In the genomic region with DNA sequence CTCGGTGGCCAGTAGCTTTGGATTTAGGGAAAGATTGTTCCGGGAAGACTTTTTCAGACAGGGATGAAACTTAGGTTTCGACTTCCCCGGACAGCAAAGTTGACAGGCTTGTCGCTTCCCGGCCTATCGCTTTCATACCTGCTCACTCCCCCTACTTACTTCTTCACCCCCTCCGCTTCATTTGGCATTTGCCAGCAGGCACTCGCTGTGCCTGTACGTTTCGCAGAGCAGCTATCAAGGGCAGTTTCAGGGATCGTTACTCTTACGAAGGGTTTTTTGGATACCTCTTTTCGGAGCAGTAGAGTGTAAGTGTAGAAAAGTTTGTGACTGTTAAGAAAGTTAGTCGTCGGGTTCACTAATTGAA, we compare ENCODE assay signal across 8 cellular contexts. TPM values are rescaled to one million over a fixed set of nuclear protein-coding genes. Genes with fewer than 3 reads are reported as not detected.
DNase-seq lines count a peak whose midpoint lies in the region; ATAC-seq and TF ChIP-seq lines count a peak whose summit lies in the region.

No MANE protein-coding gene starts in this region.

- H3K27me3 ChIP-seq in WERI-Rb-1 (ENCODE audit: insufficient read depth, low read depth, severe bottlenecking): no peaks in the 10 kb centered on the region
- H3K27me3 ChIP-seq in muscle layer of duodenum (ENCODE audit: low read depth, low read length): no peaks in the 10 kb centered on the region

- peaks cover 9% of the 10 kb centered on the region for H3K36me3 Mint-ChIP-seq in type B pancreatic cell

- no peaks in the 10 kb centered on the region for H3K9me3 ChIP-seq in WERI-Rb-1 (ENCODE audit: severe bottlenecking)
- H3K9me3 ChIP-seq in muscle layer of duodenum (ENCODE audit: control insufficient read depth in 1 of 2, low read length in 2 of 2): peaks cover 0 to 3% of the 10 kb centered on the region in 2 donors

- H3K4me3 ChIP-seq in WERI-Rb-1 (ENCODE audit: low read depth, low read length): peak overlapping the region; percentile 81
- peak overlapping the region; percentile 76 to 95 for H3K4me3 ChIP-seq in muscle layer of duodenum (ENCODE audit: low read depth in 1 of 2, low read length in 2 of 2)

- TF ChIP-seq CTCF in WERI-Rb-1 (IDR thresholded peaks at IDR 0.05; ENCODE audit: low read depth, low read length) (no peak), type B pancreatic cell (conservative IDR thresholded peaks at IDR 0.05) (no peak)

- no peak overlapping the region for H3K27ac Mint-ChIP-seq in type B pancreatic cell

- H3K27ac ChIP-seq in WERI-Rb-1: peak overlapping the region; percentile 76
- H3K27ac ChIP-seq in muscle layer of duodenum (ENCODE audit: low read length): peak overlapping the region; percentile 88

- H3K4me1 Mint-ChIP-seq in type B pancreatic cell (ENCODE audit: unreplicated experiment): no peaks in the 10 kb centered on the region

- ATAC-seq in HG02943 (IDR thresholded peaks at IDR 0.05; ENCODE audit: low read depth, unreplicated experiment) (peak; percentile 15), GM19328 (IDR thresholded peaks at IDR 0.05; ENCODE audit: unreplicated experiment) (no peak)

- H3K4me3 Mint-ChIP-seq in type B pancreatic cell: no peak overlapping the region

- DNase-seq in CD1c-positive myeloid dendritic cell (ENCODE audit: extremely low spot score): peak; percentile 16
- peak; percentile 5 for DNase-seq in WERI-Rb-1
- peak; percentile 23 for DNase-seq in effector CD4-positive, alpha-beta T cell
- no peak for DNase-seq in NCI-H1930 (lab: John Stamatoyannopoulos, UW)
- no peak for DNase-seq in type B pancreatic cell (ENCODE audit: extremely low spot score, unreplicated experiment)

- peaks cover 7 to 24% of the 10 kb centered on the region in 2 donors for H3K4me1 ChIP-seq in muscle layer of duodenum (ENCODE audit: control insufficient read depth in 1 of 2, insufficient read depth in 2 of 2, low read length in 2 of 2)

- H3K36me3 ChIP-seq in WERI-Rb-1: no peaks in the 10 kb centered on the region
- peaks cover 6 to 25% of the 10 kb centered on the region in 2 donors for H3K36me3 ChIP-seq in muscle layer of duodenum (ENCODE audit: control insufficient read depth in 1 of 2, insufficient read depth in 2 of 2, low read length in 2 of 2)

- H3K27me3 Mint-ChIP-seq in type B pancreatic cell: no peaks in the 10 kb centered on the region

- H3K9me3 Mint-ChIP-seq in type B pancreatic cell: peaks cover 5% of the 10 kb centered on the region

RNA-seq across cellular contexts. Expression of gene BLZF1, which starts 0.4 kb away (rescaled TPM):
- total RNA-seq in type B pancreatic cell (ENCODE audit: low replicate concordance): 20.3 and 21.7 TPM in 2 replicates

RNA-seq across cellular contexts. Expression of gene NME7, which starts 0.8 kb away (rescaled TPM):
- total RNA-seq in type B pancreatic cell (ENCODE audit: low replicate concordance): 13.5 and 25.9 TPM in 2 replicates

RNA-seq across cellular contexts. Expression of gene CCDC181, which starts 58.9 kb away (rescaled TPM):
- 0.90 and 3.5 TPM in 2 replicates for total RNA-seq in type B pancreatic cell (ENCODE audit: low replicate concordance)

Comparison
In these comparisons a context has a peak if more than half of its experiments do, and no peak if none do; other contexts are left out.
1. DNase-seq: peak in CD1c-positive myeloid dendritic cell (single experiment), WERI-Rb-1 (single experiment) and effector CD4-positive, alpha-beta T cell (single experiment); none in NCI-H1930 (0 of 2) and type B pancreatic cell (single experiment).